Comparison of ENCODE assay signal across 16 cellular contexts in the genomic region with DNA sequence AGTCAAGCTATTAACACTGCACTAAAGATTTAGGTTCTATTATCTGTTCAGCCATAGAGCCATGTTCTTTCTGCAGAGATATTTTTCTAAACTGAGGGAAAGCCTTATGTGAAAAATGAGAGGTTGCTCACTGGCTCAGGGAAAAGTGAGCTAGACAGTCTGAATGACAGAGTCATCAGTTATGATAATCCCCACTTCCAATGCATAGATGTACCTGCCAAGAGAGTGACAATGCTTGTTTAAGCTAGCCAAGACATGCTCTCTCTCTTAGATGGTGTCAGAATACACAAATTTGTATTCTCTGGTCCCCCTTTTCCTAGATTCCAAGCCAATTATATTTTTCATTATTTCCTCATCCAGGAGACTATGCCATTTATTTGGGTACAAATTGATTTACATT.
DNase-seq lines count a peak whose midpoint lies in the region; ATAC-seq, FAIRE-seq and TF ChIP-seq lines count a peak whose summit lies in the region.
"Had no signal": no experiment of that assay in that cellular context is flagged by ENCODE, and none has a peak within 500 bp of the region (broad histone marks: within the 10 kb centered on the region; RNA-seq: fewer than 3 reads in every experiment).

No MANE protein-coding gene starts in this region.

- no peaks in the 10 kb centered on the region for H3K36me3 Mint-ChIP-seq in natural killer cell
- H3K36me3 Mint-ChIP-seq: CD4-positive, alpha-beta memory T cell had no signal

- TF ChIP-seq POLR2A in breast epithelium (IDR thresholded peaks at IDR 0.05) (no peak), transverse colon (IDR thresholded peaks at IDR 0.05) (no peak)

- H3K9me3 ChIP-seq in mammary epithelial cell (replicated peaks; ENCODE audit: insufficient read depth, low read length) (no peaks in the 10 kb centered on the region), breast epithelium (no peaks in the 10 kb centered on the region), keratinocyte (ENCODE audit: control insufficient read depth, low read depth, low read length) (no peaks in the 10 kb centered on the region), transverse colon (no peaks in the 10 kb centered on the region)
- H3K9me3 ChIP-seq: A549, BE2C had no signal

- peak overlapping the region; percentile 29 for H2AFZ ChIP-seq in mammary epithelial cell (ENCODE audit: low read depth, low read length)
- H2AFZ ChIP-seq in keratinocyte (ENCODE audit: control insufficient read depth, low read length) = no peak overlapping the region
- H2AFZ ChIP-seq: GM23338 had no signal

- no peak for ATAC-seq in natural killer cell
- ATAC-seq: A549 had no signal

- H3K27me3 ChIP-seq in mammary epithelial cell (ENCODE audit: insufficient read depth, low read length) = no peaks in the 10 kb centered on the region
- no peaks in the 10 kb centered on the region for H3K27me3 ChIP-seq in breast epithelium
- H3K27me3 ChIP-seq in keratinocyte (ENCODE audit: control insufficient read depth, extremely low read depth, insufficient read depth, low read length) = no peaks in the 10 kb centered on the region
- no peaks in the 10 kb centered on the region for H3K27me3 ChIP-seq in transverse colon
- H3K27me3 ChIP-seq: BE2C had no signal

- peak; percentile 79 for FAIRE-seq in keratinocyte (lab: Jason Lieb, UNC)
- FAIRE-seq: A549, G401.6, GM12891 had no signal

- no peak for TF ChIP-seq CTCF in mammary epithelial cell (conservative IDR thresholded peaks at IDR 0.05 in 1 of 2, IDR thresholded peaks at IDR 0.05 in 1 of 2; ENCODE audit: extremely low read depth in 1 of 2, insufficient read depth in 1 of 2, low read depth in 1 of 2, low read length in 2 of 2)
- TF ChIP-seq CTCF in breast epithelium (IDR thresholded peaks at IDR 0.05) = no peak
- no peak for TF ChIP-seq CTCF in keratinocyte (optimal IDR thresholded peaks at IDR 0.05 in 1 of 3, IDR thresholded peaks at IDR 0.05 in 1 of 3, conservative IDR thresholded peaks at IDR 0.05 in 1 of 3; ENCODE audit: extremely low read depth in 1 of 3, insufficient read depth in 2 of 3, low read length in 3 of 3)
- TF ChIP-seq CTCF in transverse colon (IDR thresholded peaks at IDR 0.05) = no peak
- TF ChIP-seq CTCF in natural killer cell (IDR thresholded peaks at IDR 0.05) = no peak

- CTCF ChIA-PET in mammary epithelial cell (lab: Charles Lee; ENCODE audit: low non-redundant PET) = no interaction called here

- TF ChIP-seq EP300 in transverse colon (IDR thresholded peaks at IDR 0.05; ENCODE audit: low read depth) = no peak

- intact Hi-C loops in mammary epithelial cell (cut with micrococcal nuclease) = no loop called here
- intact Hi-C loops in breast epithelium (cut with DNase I; ENCODE audit: low total_unique reads) = no loop called here
- intact Hi-C loops in transverse colon (cut with DNase I; ENCODE audit: low total_unique reads) = no loop called here
- intact Hi-C loops in natural killer cell (cut with micrococcal nuclease) = no loop called here

- H3K36me3 ChIP-seq in mammary epithelial cell (ENCODE audit: insufficient read depth, low read length) = no peaks in the 10 kb centered on the region
- H3K36me3 ChIP-seq in breast epithelium = no peaks in the 10 kb centered on the region
- H3K36me3 ChIP-seq in keratinocyte (ENCODE audit: control insufficient read depth in 2 of 2, extremely low read depth in 1 of 2, insufficient read depth in 2 of 2, low read length in 2 of 2) = no peaks in the 10 kb centered on the region
- no peaks in the 10 kb centered on the region for H3K36me3 ChIP-seq in transverse colon
- H3K36me3 ChIP-seq: BE2C had no signal

- peaks cover 34% of the 10 kb centered on the region for H3K4me1 ChIP-seq in mammary epithelial cell (ENCODE audit: insufficient read depth, low read length)
- H3K4me1 ChIP-seq in breast epithelium = no peaks in the 10 kb centered on the region
- peaks cover 35% of the 10 kb centered on the region for H3K4me1 ChIP-seq in keratinocyte (ENCODE audit: control insufficient read depth, extremely low read depth, insufficient read depth, low read length)
- H3K4me1 ChIP-seq in transverse colon = peaks cover 0 to 3% (median 0%) of the 10 kb centered on the region in 4 donors

- peaks cover 12 to 43% of the 10 kb centered on the region in 2 donors for H3K27me3 Mint-ChIP-seq in natural killer cell (ENCODE audit: low read depth in 2 of 2)

- H3K4me2 ChIP-seq in mammary epithelial cell (ENCODE audit: insufficient read depth, low read depth, low read length) = no peak overlapping the region
- H3K4me2 ChIP-seq in keratinocyte (ENCODE audit: control insufficient read depth, extremely low read depth, insufficient read depth, low read depth, low read length) = peak overlapping the region; percentile 55
- H3K4me2 ChIP-seq: A549 had no signal

- in situ Hi-C loops in mammary epithelial cell (cut with MboI; ENCODE audit: low sequenced_read_pairs in 2 of 2) = no loop called here
- in situ Hi-C loops in transverse colon (cut with MboI; ENCODE audit: low pct_ligation_motif_present in 1 of 4, low pct_unique_long_range_greater_than_20kb in 1 of 4, low sequenced_read_pairs in 3 of 4) = no loop called here

- no peak overlapping the region for H3K9ac ChIP-seq in mammary epithelial cell (ENCODE audit: insufficient read depth, low read length)
- H3K9ac ChIP-seq in keratinocyte (ENCODE audit: control insufficient read depth, extremely low read depth, insufficient read depth, low read length) = no peak overlapping the region

- DNase-seq in mammary epithelial cell (no peak), breast epithelium (ENCODE audit: low spot score in 2 of 2) (no peak), epithelial cell of prostate (ENCODE audit: low read depth, low spot score) (no peak), keratinocyte (ENCODE audit: low read depth, low spot score) (no peak), transverse colon (no peak), natural killer cell (no peak)
- DNase-seq: BE2C; CD4-positive, alpha-beta memory T cell; DMS79 treated with DMSO at 0.1 percent for 48 hours; EL; H7 had no signal

- H4K20me1 ChIP-seq in mammary epithelial cell (ENCODE audit: insufficient read depth, low read length) (no peaks in the 10 kb centered on the region), keratinocyte (ENCODE audit: control insufficient read depth, extremely low read depth, insufficient read depth, low read length) (no peaks in the 10 kb centered on the region)

- H3K9me3 Mint-ChIP-seq in natural killer cell = no peaks in the 10 kb centered on the region

- H3K4me3 ChIP-seq in mammary epithelial cell (replicated peaks in 1 of 3; ENCODE audit: insufficient read depth in 1 of 3, low read depth in 2 of 3, low read length in 3 of 3) (no peak overlapping the region), breast epithelium (no peak overlapping the region), keratinocyte (ENCODE audit: control insufficient read depth in 2 of 3, extremely low read depth in 1 of 3, insufficient read depth in 2 of 3, low read depth in 1 of 3, low read length in 3 of 3) (no peak overlapping the region), transverse colon (no peak overlapping the region)
- H3K4me3 ChIP-seq: A549, GM23338 had no signal

- no peak overlapping the region for H3K27ac Mint-ChIP-seq in natural killer cell
- H3K27ac Mint-ChIP-seq: CD4-positive, alpha-beta memory T cell; GM23338 had no signal

- no peak overlapping the region for H3K27ac ChIP-seq in mammary epithelial cell (ENCODE audit: insufficient read depth, low read depth, low read length)
- no peak overlapping the region for H3K27ac ChIP-seq in breast epithelium
- peak overlapping the region; percentile 79 for H3K27ac ChIP-seq in epithelial cell of prostate
- peak overlapping the region; percentile 89 for H3K27ac ChIP-seq in keratinocyte (ENCODE audit: control insufficient read depth, insufficient read depth, low read length)
- H3K27ac ChIP-seq in transverse colon = no peak overlapping the region
- H3K27ac ChIP-seq: A549, C4-2B had no signal

- dilution Hi-C loops in mammary epithelial cell (cut with HindIII; ENCODE audit: low sequenced_read_pairs) = no loop called here
- dilution Hi-C loops in keratinocyte (cut with MboI; ENCODE audit: extremely low pct_ligation_motif_present, low sequenced_read_pairs) = no loop called here

- no peak overlapping the region for H3K4me3 Mint-ChIP-seq in natural killer cell
- H3K4me3 Mint-ChIP-seq: CD4-positive, alpha-beta memory T cell; GM23338 had no signal

- no TSS peak for BruUV-seq in mammary epithelial cell (replicated peaks; lab: Mats Ljungman, UMichigan)

- H3K79me2 ChIP-seq in mammary epithelial cell (ENCODE audit: insufficient read depth, low read length) (no peaks in the 10 kb centered on the region), keratinocyte (ENCODE audit: control insufficient read depth, insufficient read depth, low read length) (no peaks in the 10 kb centered on the region)

- H3K4me1 Mint-ChIP-seq in natural killer cell = no peaks in the 10 kb centered on the region
- H3K4me1 Mint-ChIP-seq: CD4-positive, alpha-beta memory T cell had no signal

- H3K9me1 ChIP-seq in keratinocyte (ENCODE audit: control insufficient read depth, extremely low read depth, insufficient read depth, low read length) = no peaks in the 10 kb centered on the region

Comparison
In these comparisons a context has a peak if more than half of its experiments do, and no peak if none do; other contexts are left out.
1. H3K27ac ChIP-seq: peak in epithelial cell of prostate (single experiment) and keratinocyte (single experiment); none in mammary epithelial cell (single experiment), breast epithelium (0 of 2) and transverse colon (0 of 4).